21 cellular contexts compared by ENCODE assay signal in genomic region chr2:42581257-42581656, GRCh38.
"Had no signal": no experiment of that assay in that cellular context is flagged by ENCODE, and none has a peak within 500 bp of the region (broad histone marks: within the 10 kb centered on the region; RNA-seq: fewer than 3 reads in every experiment).

No MANE protein-coding gene starts in this region.

- DNase-seq: islet precursor cell; left ventricle myocardium inferior; mesendoderm; midbrain; mucosa of descending colon; naive thymus-derived CD4-positive, alpha-beta T cell; ovary; retina; right cardiac atrium; sigmoid colon; small intestine; spleen; stimulated activated CD4-positive, alpha-beta T cell treated with anti-CD3 and anti-CD28 coated beads, Interleukin-4, amount 100 ng/mL, for 24 hours; stimulated activated naive CD4-positive, alpha-beta T cell; substantia nigra; uterus had no signal

- H3K9me3 Mint-ChIP-seq: naive thymus-derived CD4-positive, alpha-beta T cell; natural killer cell treated with Interleukin-12 subunit alpha and Interleukin-12 subunit beta and Interleukin-15 and Interleukin-18, amount 100 ng/mL, for 72 hours; stimulated activated effector memory CD8-positive, alpha-beta T cell treated with anti-CD3 and anti-CD28 coated beads, Interleukin-12 subunit alpha, Interleukin-12 subunit beta, amount 100 ng/mL, for 72 hours; stimulated activated naive CD8-positive, alpha-beta T cell treated with anti-CD3 and anti-CD28 coated beads, Interleukin-15, Interleukin-2, amounts not matched to agents 100 ng/mL and 50 ng/mL, for 24 hours; type B pancreatic cell had no signal

- H3K27ac Mint-ChIP-seq: natural killer cell treated with Interleukin-12 subunit alpha and Interleukin-12 subunit beta and Interleukin-15 and Interleukin-18, amount 100 ng/mL, for 72 hours; progenitor cell of endocrine pancreas; stimulated activated effector memory CD8-positive, alpha-beta T cell treated with anti-CD3 and anti-CD28 coated beads, Interleukin-12 subunit alpha, Interleukin-12 subunit beta, amount 100 ng/mL, for 72 hours; stimulated activated naive CD8-positive, alpha-beta T cell treated with anti-CD3 and anti-CD28 coated beads, Interleukin-15, Interleukin-2, amounts not matched to agents 100 ng/mL and 50 ng/mL, for 24 hours; type B pancreatic cell had no signal

- ATAC-seq: mucosa of descending colon; naive thymus-derived CD4-positive, alpha-beta T cell; natural killer cell treated with Interleukin-12 subunit alpha and Interleukin-12 subunit beta and Interleukin-15 and Interleukin-18, amount 100 ng/mL, for 72 hours; right cardiac atrium; stimulated activated effector memory CD8-positive, alpha-beta T cell treated with anti-CD3 and anti-CD28 coated beads, Interleukin-12 subunit alpha, Interleukin-12 subunit beta, amount 100 ng/mL, for 72 hours had no signal

- H3K27me3 Mint-ChIP-seq: naive thymus-derived CD4-positive, alpha-beta T cell; natural killer cell treated with Interleukin-12 subunit alpha and Interleukin-12 subunit beta and Interleukin-15 and Interleukin-18, amount 100 ng/mL, for 72 hours; progenitor cell of endocrine pancreas; stimulated activated naive CD8-positive, alpha-beta T cell treated with anti-CD3 and anti-CD28 coated beads, Interleukin-15, Interleukin-2, amounts not matched to agents 100 ng/mL and 50 ng/mL, for 24 hours; type B pancreatic cell had no signal

- H3K4me3 Mint-ChIP-seq: naive thymus-derived CD4-positive, alpha-beta T cell; natural killer cell treated with Interleukin-12 subunit alpha and Interleukin-12 subunit beta and Interleukin-15 and Interleukin-18, amount 100 ng/mL, for 72 hours; stimulated activated effector memory CD8-positive, alpha-beta T cell treated with anti-CD3 and anti-CD28 coated beads, Interleukin-12 subunit alpha, Interleukin-12 subunit beta, amount 100 ng/mL, for 72 hours; stimulated activated naive CD8-positive, alpha-beta T cell treated with anti-CD3 and anti-CD28 coated beads, Interleukin-15, Interleukin-2, amounts not matched to agents 100 ng/mL and 50 ng/mL, for 24 hours; type B pancreatic cell had no signal
